ENCODE assay signal across 32 cellular contexts in the genomic region with DNA sequence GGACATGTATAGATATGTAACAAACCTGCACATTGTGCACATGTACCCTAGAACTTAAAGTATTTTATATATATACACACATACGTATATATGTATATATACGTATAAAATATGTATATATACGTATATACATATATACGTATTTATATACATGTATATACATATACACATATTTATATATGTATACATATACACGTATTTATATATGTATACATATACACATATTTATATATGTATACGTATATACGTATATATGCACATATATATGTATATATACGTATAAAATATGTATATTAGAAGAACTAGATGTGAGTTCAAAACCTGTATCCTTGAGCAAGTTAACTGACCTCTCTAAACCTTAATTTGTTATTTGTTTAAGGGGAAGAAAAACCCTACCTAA.
"Had no signal": no experiment of that assay in that cellular context is flagged by ENCODE, and none has a peak within 500 bp of the region (broad histone marks: within the 10 kb centered on the region; RNA-seq: fewer than 3 reads in every experiment).

No MANE protein-coding gene starts in this region.

- H3K27ac ChIP-seq: adrenal gland, ascending aorta, breast epithelium, cardiac muscle cell, epithelial cell of prostate, esophagus squamous epithelium had no signal

- DNase-seq: activated CD4-positive, alpha-beta memory T cell treated with anti-CD3 and anti-CD28 coated beads for 36 hours; activated CD4-positive, alpha-beta T cell treated with anti-CD3 and anti-CD28 coated beads for 36 hours; activated CD4-positive, alpha-beta T cell treated with anti-CD3 and anti-CD28 coated beads, Interleukin-2, amount 10 ng/mL, durations not matched to agents 24 days and 14 days; activated CD4-positive, CD25-positive, alpha-beta regulatory T cell; activated CD4-positive, CD25-positive, alpha-beta regulatory T cell treated with anti-CD3 and anti-CD28 coated beads, Interleukin-2, amount 50 U/mL, for 72 hours; activated CD8-positive, alpha-beta memory T cell treated with anti-CD3 and anti-CD28 coated beads, Interleukin-2, amount 10 ng/mL, durations not matched to agents 7 days and 5 days; activated CD8-positive, alpha-beta memory T cell treated with anti-CD3 and anti-CD28 coated beads, Interleukin-2, amount 50 U/mL, for 4 hours; activated CD8-positive, alpha-beta T cell treated with anti-CD3 and anti-CD28 coated beads, Interleukin-2, amount 10 ng/mL, durations not matched to agents 7 days and 5 days; activated effector memory CD4-positive, alpha-beta T cell treated with anti-CD3 and anti-CD28 coated beads, Interleukin-2, amount 50 U/mL, for 16 hours; activated naive CD4-positive, alpha-beta T cell treated with anti-CD3 and anti-CD28 coated beads for 36 hours; activated naive CD8-positive, alpha-beta T cell treated with anti-CD3 and anti-CD28 coated beads for 36 hours; activated naive CD8-positive, alpha-beta T cell treated with anti-CD3 and anti-CD28 coated beads, Interleukin-2, amount 50 U/mL, for 24 hours; activated T-cell treated with anti-CD3 and anti-CD28 coated beads, Interleukin-2, amount 50 U/mL, for 1 hour; activated T-cell treated with anti-CD3 and anti-CD28 coated beads, Interleukin-2, amount 50 U/mL, for 48 hours; adrenal gland; amygdala; central memory CD4-positive, alpha-beta T cell; cortex of kidney; dermis blood vessel endothelial cell; effector CD4-positive, alpha-beta T cell; effector memory CD8-positive, alpha-beta T cell; esophagus squamous epithelium; foreskin melanocyte; head of caudate nucleus; T-helper 1 cell; T-helper 17 cell; T1000 had no signal

- H3K36me3 ChIP-seq: breast epithelium had no signal

- H3K27me3 ChIP-seq: adrenal gland, ascending aorta, breast epithelium, cardiac muscle cell, esophagus squamous epithelium had no signal

- ATAC-seq: activated CD4-positive, alpha-beta T cell treated with anti-CD3 and anti-CD28 coated beads for 36 hours; activated CD8-positive, alpha-beta memory T cell treated with anti-CD3 and anti-CD28 coated beads, Interleukin-2, amount 10 ng/mL, durations not matched to agents 7 days and 5 days; activated CD8-positive, alpha-beta T cell treated with anti-CD3 and anti-CD28 coated beads, Interleukin-2, amount 10 ng/mL, durations not matched to agents 7 days and 5 days; activated naive CD8-positive, alpha-beta T cell treated with anti-CD3 and anti-CD28 coated beads, Interleukin-2, amount 50 U/mL, for 24 hours; effector memory CD8-positive, alpha-beta T cell; T-helper 17 cell had no signal

- H3K9me3 ChIP-seq: adrenal gland, ascending aorta, breast epithelium, esophagus squamous epithelium had no signal

- H3K4me1 ChIP-seq: adrenal gland, ascending aorta, breast epithelium, esophagus squamous epithelium had no signal

- FAIRE-seq: endothelial cell of umbilical vein had no signal

- H3K4me3 ChIP-seq: adrenal gland, ascending aorta, breast epithelium, cardiac muscle cell, esophagus squamous epithelium had no signal
